ENCODE assay signal across 9 cellular contexts in the genomic region with DNA sequence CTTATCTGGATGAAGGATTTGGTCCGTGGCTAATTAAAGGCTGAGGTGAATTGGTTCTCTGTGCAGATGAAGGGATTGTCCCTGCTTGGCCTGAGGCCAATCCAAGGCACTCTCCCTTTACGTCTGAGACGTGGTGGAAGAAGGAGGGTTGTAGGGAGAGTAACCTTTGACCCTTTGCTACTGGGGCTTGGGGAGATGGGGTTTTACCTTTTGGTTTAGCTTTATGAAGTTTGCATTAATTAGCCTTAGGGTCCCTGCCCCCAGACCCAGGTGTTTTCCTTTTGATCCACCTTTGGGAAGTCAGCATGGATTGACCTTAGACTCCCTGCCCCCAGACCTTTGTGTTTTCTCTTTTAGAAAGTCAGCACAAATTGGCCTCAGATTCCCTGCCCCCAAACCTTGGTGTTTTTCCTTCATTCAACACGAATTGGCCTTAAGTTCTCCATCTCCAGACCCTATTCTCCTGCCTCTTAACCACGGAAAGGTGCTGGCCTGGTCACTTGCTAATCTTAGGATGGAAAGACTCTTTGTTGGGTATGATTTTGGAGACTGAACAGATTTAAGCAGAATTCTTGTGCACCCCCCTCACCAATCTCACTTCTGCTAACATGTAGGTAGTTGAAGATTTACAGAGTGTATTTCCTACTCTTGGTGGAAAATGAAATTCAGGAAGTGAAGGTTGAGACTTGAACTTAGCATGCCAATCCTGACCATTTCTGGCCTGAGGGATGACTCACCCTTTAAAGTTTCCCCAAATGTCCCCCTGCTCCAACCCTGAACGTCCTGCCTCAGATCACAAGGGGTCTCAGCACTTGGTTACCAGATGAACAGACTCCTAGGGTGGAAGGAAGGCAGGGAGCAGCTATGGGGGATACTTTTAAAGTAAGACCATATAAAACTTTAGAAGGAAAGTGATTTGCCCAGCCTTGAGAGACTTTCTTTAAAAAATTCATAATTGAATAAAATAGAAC. TPM values are rescaled to one million over a fixed set of nuclear protein-coding genes. Genes with fewer than 3 reads are reported as not detected.
DNase-seq lines count a peak whose midpoint lies in the region; ATAC-seq and TF ChIP-seq lines count a peak whose summit lies in the region.
"Had no signal": no experiment of that assay in that cellular context is flagged by ENCODE, and none has a peak within 500 bp of the region (broad histone marks: within the 10 kb centered on the region; RNA-seq: fewer than 3 reads in every experiment).

No MANE protein-coding gene starts in this region.

- CTCF ChIA-PET in activated CD4-positive, alpha-beta T cell treated with anti-CD3 and anti-CD28 coated beads for 36 hours (lab: Charles Lee) = no interaction called here

- no peak overlapping the region for H3K4me3 ChIP-seq in choroid plexus epithelial cell (ENCODE audit: low read depth, low read length)
- H3K4me3 ChIP-seq in GM23248 = no peak overlapping the region

- H3K27ac ChIP-seq in GM23248 = no peak overlapping the region

- no peaks in the 10 kb centered on the region for H3K36me3 ChIP-seq in GM23248 (ENCODE audit: low read depth)

- intact Hi-C loops in activated CD4-positive, alpha-beta T cell treated with anti-CD3 and anti-CD28 coated beads for 36 hours (cut with DNase I, micrococcal nuclease) = no loop called here

- no peaks in the 10 kb centered on the region for H3K27me3 ChIP-seq in GM23248 (replicated peaks; ENCODE audit: insufficient read depth)

- ATAC-seq in GM19397 (IDR thresholded peaks at IDR 0.05; ENCODE audit: unreplicated experiment) (peak; percentile 64), HG03159 (IDR thresholded peaks at IDR 0.05; ENCODE audit: unreplicated experiment) (peak; percentile 67)
- ATAC-seq in stimulated activated memory B cell treated with anti-CD40 and anti-IgM and Interleukin-4, amounts not matched to agents 10 μg/mL and 1 μg/mL and 100 μg/mL, for 72 hours = peak; percentile 90
- no peak for ATAC-seq in activated CD4-positive, alpha-beta T cell treated with anti-CD3 and anti-CD28 coated beads for 36 hours

- H3K9me3 ChIP-seq in GM23248 (ENCODE audit: low read depth) = no peaks in the 10 kb centered on the region

- no peak overlapping the region for H2AFZ ChIP-seq in GM23248

- H3K4me1 Mint-ChIP-seq in stimulated activated memory B cell treated with anti-CD40 and anti-IgM and Interleukin-4, amounts not matched to agents 10 μg/mL and 1 μg/mL and 100 μg/mL, for 72 hours = peaks cover 12% of the 10 kb centered on the region
- H3K4me1 Mint-ChIP-seq in activated CD4-positive, alpha-beta T cell treated with anti-CD3 and anti-CD28 coated beads for 36 hours = no peaks in the 10 kb centered on the region
- H3K4me1 Mint-ChIP-seq in glutamatergic neuron (ENCODE audit: low read depth, unreplicated experiment) = no peaks in the 10 kb centered on the region

- TF ChIP-seq CTCF in choroid plexus epithelial cell (conservative IDR thresholded peaks at IDR 0.05; ENCODE audit: low read depth, low read length) (no peak), glutamatergic neuron (IDR thresholded peaks at IDR 0.05; ENCODE audit: partially characterized antibody, unreplicated experiment) (no peak)

- POLR2A ChIA-PET in activated CD4-positive, alpha-beta T cell treated with anti-CD3 and anti-CD28 coated beads for 36 hours (lab: Charles Lee) = no interaction called here

- peak overlapping the region; percentile 81 for H3K27ac Mint-ChIP-seq in stimulated activated memory B cell treated with anti-CD40 and anti-IgM and Interleukin-4, amounts not matched to agents 10 μg/mL and 1 μg/mL and 100 μg/mL, for 72 hours
- no peak overlapping the region for H3K27ac Mint-ChIP-seq in activated CD4-positive, alpha-beta T cell treated with anti-CD3 and anti-CD28 coated beads for 36 hours
- H3K27ac Mint-ChIP-seq in glutamatergic neuron (ENCODE audit: unreplicated experiment) = no peak overlapping the region

- 67 to 70% methylated on average over 6 of the region's 6 CpGs for WGBS in GM23248 (ENCODE audit: low coverage in 1 of 2, low lambda C conversion rate in 2 of 2, missing lambda C conversion rate in 2 of 2), 2 experiments

- no peaks in the 10 kb centered on the region for H4K20me1 ChIP-seq in GM23248 (ENCODE audit: insufficient read depth)

- no peaks in the 10 kb centered on the region; the same call in 1 of the 2 replicates for H3F3A ChIP-seq in GM23248 (ENCODE audit: insufficient read depth)

- in situ Hi-C loops in GM23248 (cut with MboI) = no loop called here

- H3K9me3 Mint-ChIP-seq in stimulated activated memory B cell treated with anti-CD40 and anti-IgM and Interleukin-4, amounts not matched to agents 10 μg/mL and 1 μg/mL and 100 μg/mL, for 72 hours = no peaks in the 10 kb centered on the region
- no peaks in the 10 kb centered on the region for H3K9me3 Mint-ChIP-seq in activated CD4-positive, alpha-beta T cell treated with anti-CD3 and anti-CD28 coated beads for 36 hours (ENCODE audit: low read depth)
- no peaks in the 10 kb centered on the region for H3K9me3 Mint-ChIP-seq in glutamatergic neuron (ENCODE audit: unreplicated experiment)

- no peak overlapping the region for H3K9ac ChIP-seq in GM23248

- no peaks in the 10 kb centered on the region for H3K9me2 ChIP-seq in GM23248 (ENCODE audit: insufficient read depth)

- DNase-seq in choroid plexus epithelial cell (ENCODE audit: low read depth) = peak; percentile 85
- DNase-seq in activated CD4-positive, alpha-beta T cell treated with anti-CD3 and anti-CD28 coated beads for 36 hours = no peak
- DNase-seq in NCI-H2171 (lab: John Stamatoyannopoulos, UW) = no peak
- DNase-seq in GM23248 = no peak
- no peak for DNase-seq in glutamatergic neuron
- DNase-seq: amniotic stem cell had no signal

- H3K4me1 ChIP-seq in GM23248 (ENCODE audit: insufficient read depth) = peaks cover 7% of the 10 kb centered on the region

- H3K4me2 ChIP-seq in GM23248 (ENCODE audit: unreplicated experiment) = no peak overlapping the region

- no peaks in the 10 kb centered on the region for H3K27me3 Mint-ChIP-seq in stimulated activated memory B cell treated with anti-CD40 and anti-IgM and Interleukin-4, amounts not matched to agents 10 μg/mL and 1 μg/mL and 100 μg/mL, for 72 hours
- H3K27me3 Mint-ChIP-seq in activated CD4-positive, alpha-beta T cell treated with anti-CD3 and anti-CD28 coated beads for 36 hours = peaks cover 8% of the 10 kb centered on the region
- no peaks in the 10 kb centered on the region for H3K27me3 Mint-ChIP-seq in glutamatergic neuron (ENCODE audit: unreplicated experiment)

- no peak overlapping the region for H3K4me3 Mint-ChIP-seq in stimulated activated memory B cell treated with anti-CD40 and anti-IgM and Interleukin-4, amounts not matched to agents 10 μg/mL and 1 μg/mL and 100 μg/mL, for 72 hours
- no peak overlapping the region for H3K4me3 Mint-ChIP-seq in activated CD4-positive, alpha-beta T cell treated with anti-CD3 and anti-CD28 coated beads for 36 hours
- no peak overlapping the region for H3K4me3 Mint-ChIP-seq in glutamatergic neuron (ENCODE audit: unreplicated experiment)

- no peaks in the 10 kb centered on the region for H3K79me2 ChIP-seq in GM23248 (ENCODE audit: insufficient read depth)

- no peaks in the 10 kb centered on the region for H3K36me3 Mint-ChIP-seq in stimulated activated memory B cell treated with anti-CD40 and anti-IgM and Interleukin-4, amounts not matched to agents 10 μg/mL and 1 μg/mL and 100 μg/mL, for 72 hours
- no peaks in the 10 kb centered on the region for H3K36me3 Mint-ChIP-seq in activated CD4-positive, alpha-beta T cell treated with anti-CD3 and anti-CD28 coated beads for 36 hours (ENCODE audit: low read depth)
- no peaks in the 10 kb centered on the region for H3K36me3 Mint-ChIP-seq in glutamatergic neuron (ENCODE audit: unreplicated experiment)

RNA-seq across cellular contexts. Expression of gene MMD, which starts 23.1 kb away (rescaled TPM):
- total RNA-seq in activated CD4-positive, alpha-beta T cell treated with anti-CD3 and anti-CD28 coated beads for 36 hours = 10 to 100 TPM; 17.4 to 19.6 TPM
- total RNA-seq in GM23248 (2014; rRNA removed; shearing (Covaris generic)) = 6.6 and 8.3 TPM in 2 replicates
- 6.0 and 6.7 TPM in 2 replicates for polyA plus RNA-seq in GM23248 (2016; fragmentation: Nextera tagmentation; extraction: Ambion mirVana)
- total RNA-seq in glutamatergic neuron (ENCODE audit: unreplicated experiment) = 60.6 TPM
